Comparison of ENCODE assay signal across 19 cellular contexts in the genomic region with DNA sequence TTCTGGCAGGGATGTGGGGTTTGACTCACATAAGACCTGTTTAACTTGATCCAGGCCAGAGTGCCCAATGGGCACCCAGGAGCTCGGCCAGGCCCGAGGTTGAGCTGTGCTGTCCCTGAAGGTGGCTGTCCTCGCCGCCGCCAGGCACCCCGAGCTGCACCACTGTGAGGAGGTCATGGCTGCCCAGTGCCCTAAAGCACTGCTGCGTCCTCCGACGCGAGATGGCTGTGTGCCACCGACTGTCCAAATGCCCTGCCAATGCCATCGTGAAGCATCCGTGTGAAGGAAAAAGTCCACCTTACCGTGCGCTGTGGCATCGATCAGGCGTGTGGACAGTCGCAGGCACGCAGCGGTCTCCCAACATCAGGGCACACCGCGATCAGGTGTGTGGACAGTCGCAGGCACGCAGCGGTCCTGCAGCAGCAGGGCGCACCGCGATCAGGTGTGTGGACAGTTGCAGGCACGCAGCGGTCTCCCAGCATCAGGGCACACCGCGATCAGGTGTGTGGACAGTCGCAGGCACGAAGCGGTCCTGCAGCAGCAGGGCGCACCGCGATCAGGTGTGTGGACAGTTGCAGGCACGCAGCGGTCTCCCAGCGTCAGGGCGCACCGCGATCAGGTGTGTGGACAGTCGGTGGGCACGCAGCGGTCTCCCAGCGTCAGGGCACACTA.
"Had no signal": no experiment of that assay in that cellular context is flagged by ENCODE, and none has a peak within 500 bp of the region (broad histone marks: within the 10 kb centered on the region; RNA-seq: fewer than 3 reads in every experiment).

No MANE protein-coding gene starts in this region.

- H3K4me3 Mint-ChIP-seq: activated B cell treated with CpG ODN at 0.5 μM for 24 hours; activated CD4-positive, alpha-beta memory T cell treated with anti-CD3 and anti-CD28 coated beads for 36 hours; activated T-helper 17 cell treated with anti-CD3 and anti-CD28 coated beads, Interleukin-2, amount 50 U/mL, for 72 hours; stimulated activated effector memory CD8-positive, alpha-beta T cell treated with anti-CD3 and anti-CD28 coated beads, Interleukin-12 subunit alpha, Interleukin-12 subunit beta, amount 100 ng/mL, for 72 hours; T-cell had no signal

- H3K4me1 Mint-ChIP-seq: activated B cell treated with CpG ODN at 0.5 μM for 24 hours; activated T-helper 17 cell treated with anti-CD3 and anti-CD28 coated beads, Interleukin-2, amount 50 U/mL, for 72 hours; stimulated activated effector memory CD8-positive, alpha-beta T cell treated with anti-CD3 and anti-CD28 coated beads, Interleukin-12 subunit alpha, Interleukin-12 subunit beta, amount 100 ng/mL, for 72 hours had no signal

- H3K36me3 Mint-ChIP-seq: activated CD4-positive, alpha-beta memory T cell treated with anti-CD3 and anti-CD28 coated beads for 36 hours; stimulated activated effector memory CD8-positive, alpha-beta T cell treated with anti-CD3 and anti-CD28 coated beads, Interleukin-12 subunit alpha, Interleukin-12 subunit beta, amount 100 ng/mL, for 72 hours; T-cell had no signal

- H3K9me3 Mint-ChIP-seq: activated T-helper 17 cell treated with anti-CD3 and anti-CD28 coated beads, Interleukin-2, amount 50 U/mL, for 72 hours; neural progenitor cell; stimulated activated effector memory CD8-positive, alpha-beta T cell treated with anti-CD3 and anti-CD28 coated beads, Interleukin-12 subunit alpha, Interleukin-12 subunit beta, amount 100 ng/mL, for 72 hours; T-cell had no signal

- H3K27ac Mint-ChIP-seq: activated B cell treated with CpG ODN at 0.5 μM for 24 hours; activated CD4-positive, alpha-beta memory T cell treated with anti-CD3 and anti-CD28 coated beads for 36 hours; activated naive CD4-positive, alpha-beta T cell treated with anti-CD3 and anti-CD28 coated beads, Interleukin-2, amount 50 U/mL, for 72 hours; activated T-helper 17 cell treated with anti-CD3 and anti-CD28 coated beads, Interleukin-2, amount 50 U/mL, for 72 hours; stimulated activated effector memory CD8-positive, alpha-beta T cell treated with anti-CD3 and anti-CD28 coated beads, Interleukin-12 subunit alpha, Interleukin-12 subunit beta, amount 100 ng/mL, for 72 hours; T-cell had no signal

- ATAC-seq: activated naive CD4-positive, alpha-beta T cell treated with anti-CD3 and anti-CD28 coated beads, Interleukin-2, amount 50 U/mL, for 72 hours; activated T-helper 17 cell treated with anti-CD3 and anti-CD28 coated beads, Interleukin-2, amount 50 U/mL, for 72 hours; left lung; psoas muscle; right cardiac atrium; SK-N-SH treated with all-trans-retinoic acid at 6 μM for 48 hours; stimulated activated effector memory CD8-positive, alpha-beta T cell treated with anti-CD3 and anti-CD28 coated beads, Interleukin-12 subunit alpha, Interleukin-12 subunit beta, amount 100 ng/mL, for 72 hours; T-cell had no signal

- DNase-seq: activated B cell treated with CpG ODN at 0.5 μM for 24 hours; activated CD4-positive, alpha-beta memory T cell treated with anti-CD3 and anti-CD28 coated beads for 36 hours; activated CD4-positive, alpha-beta T cell treated with anti-CD3 and anti-CD28 coated beads for 4 hours; activated T-cell treated with anti-CD3 and anti-CD28 coated beads, Interleukin-2, amount 50 U/mL, for 1 hour; amniotic stem cell; erythroblast; kidney; mammary epithelial cell; stimulated activated CD4-positive, alpha-beta T cell treated with anti-CD3 and anti-CD28 coated beads, Interleukin-4, amount 100 ng/mL, for 24 hours; T-cell; T-helper 9 cell had no signal
